ENCODE assay signal across 14 cellular contexts in the genomic region with DNA sequence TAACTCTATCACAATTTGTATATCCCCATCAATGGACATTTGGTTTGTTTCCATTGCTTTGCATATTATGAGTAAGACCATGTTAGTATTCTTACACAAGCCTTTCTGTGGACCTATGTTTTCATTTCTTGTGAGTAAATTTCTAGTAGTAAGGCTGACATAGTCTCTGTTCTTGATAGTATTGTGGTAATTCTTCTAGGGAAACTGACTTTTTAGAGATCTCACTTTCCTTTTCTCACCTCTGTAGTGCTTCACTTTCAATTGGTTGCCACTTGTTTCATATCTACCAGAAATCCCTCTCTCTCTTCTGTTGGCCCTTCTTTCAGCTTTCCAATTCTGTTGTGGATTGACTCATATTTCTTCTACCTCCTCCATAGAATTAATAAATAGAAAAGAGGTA. TPM values are rescaled to one million over a fixed set of nuclear protein-coding genes. Genes with fewer than 3 reads are reported as not detected.
DNase-seq lines count a peak whose midpoint lies in the region; ATAC-seq and TF ChIP-seq lines count a peak whose summit lies in the region.
"Had no signal": no experiment of that assay in that cellular context is flagged by ENCODE, and none has a peak within 500 bp of the region (broad histone marks: within the 10 kb centered on the region; RNA-seq: fewer than 3 reads in every experiment).

No MANE protein-coding gene starts in this region.

- TF ChIP-seq POLR2A in body of pancreas (IDR thresholded peaks at IDR 0.05) = no peak

- H3K9me3 ChIP-seq in body of pancreas = peaks cover 0 to 6% (median 0%) of the 10 kb centered on the region in 3 donors
- H3K9me3 ChIP-seq: HAP-1 had no signal

- H3K36me3 ChIP-seq in body of pancreas (replicated peaks in 1 of 2; ENCODE audit: insufficient read depth in 1 of 2, low read depth in 2 of 2) = no peaks in the 10 kb centered on the region
- H3K36me3 ChIP-seq: HAP-1 had no signal

- no peak for TF ChIP-seq CTCF in body of pancreas (IDR thresholded peaks at IDR 0.05)
- no peak for TF ChIP-seq CTCF in GM20000 (IDR thresholded peaks at IDR 0.05; ENCODE audit: extremely low read depth, missing control alignments)

- intact Hi-C loops in body of pancreas (cut with DNase I) = no loop called here

- peaks cover 44% of the 10 kb centered on the region for H3K4me1 Mint-ChIP-seq in stimulated activated naive CD8-positive, alpha-beta T cell treated with anti-CD3 and anti-CD28 coated beads, Interleukin-15, Interleukin-2, amounts not matched to agents 100 ng/mL and 50 ng/mL, for 24 hours (ENCODE audit: low read depth)

- peaks cover 8 to 10% of the 10 kb centered on the region in 2 donors for H3K9me3 Mint-ChIP-seq in activated naive CD4-positive, alpha-beta T cell treated with anti-CD3 and anti-CD28 coated beads, Interleukin-2, amount 50 U/mL, for 72 hours
- H3K9me3 Mint-ChIP-seq in stimulated activated naive CD8-positive, alpha-beta T cell treated with anti-CD3 and anti-CD28 coated beads, Interleukin-15, Interleukin-2, amounts not matched to agents 100 ng/mL and 50 ng/mL, for 24 hours = peaks cover 8% of the 10 kb centered on the region

- peak overlapping the region; percentile 65 for H3K4me3 Mint-ChIP-seq in stimulated activated naive CD8-positive, alpha-beta T cell treated with anti-CD3 and anti-CD28 coated beads, Interleukin-15, Interleukin-2, amounts not matched to agents 100 ng/mL and 50 ng/mL, for 24 hours

- peaks cover 17 to 23% of the 10 kb centered on the region in 2 donors for H3K36me3 Mint-ChIP-seq in activated naive CD4-positive, alpha-beta T cell treated with anti-CD3 and anti-CD28 coated beads, Interleukin-2, amount 50 U/mL, for 72 hours
- H3K36me3 Mint-ChIP-seq in stimulated activated naive CD8-positive, alpha-beta T cell treated with anti-CD3 and anti-CD28 coated beads, Interleukin-15, Interleukin-2, amounts not matched to agents 100 ng/mL and 50 ng/mL, for 24 hours (ENCODE audit: low read depth) = peaks cover 14% of the 10 kb centered on the region

- DNase-seq in activated naive CD4-positive, alpha-beta T cell treated with anti-CD3 and anti-CD28 coated beads, Interleukin-2, amount 50 U/mL, for 72 hours (ENCODE audit: low spot score in 2 of 2) = no peak
- no peak for DNase-seq in activated naive CD4-positive, alpha-beta T cell (lab: John Stamatoyannopoulos, UW)
- DNase-seq in body of pancreas (no peak), GM20000 (ENCODE audit: low spot score) (no peak)
- DNase-seq: DMS53; kidney glomerular epithelial cell; MM.1S; NCI-H2227 treated with DMSO at 0.1 percent for 48 hours; stimulated activated naive CD4-positive, alpha-beta T cell treated with Interleukin-2 at 50 U/mL for 16 hours had no signal

- peak; percentile 81 to 85 for ATAC-seq in activated naive CD4-positive, alpha-beta T cell treated with anti-CD3 and anti-CD28 coated beads, Interleukin-2, amount 50 U/mL, for 72 hours
- peak; percentile 90 for ATAC-seq in GM21717 (IDR thresholded peaks at IDR 0.05; ENCODE audit: unreplicated experiment)
- ATAC-seq in HG03469 (IDR thresholded peaks at IDR 0.05; ENCODE audit: unreplicated experiment) = peak; percentile 53
- ATAC-seq in body of pancreas = no peak
- no peak for ATAC-seq in HG03196 (IDR thresholded peaks at IDR 0.05; ENCODE audit: unreplicated experiment)

- peaks cover 6% of the 10 kb centered on the region for H3K27me3 Mint-ChIP-seq in stimulated activated naive CD8-positive, alpha-beta T cell treated with anti-CD3 and anti-CD28 coated beads, Interleukin-15, Interleukin-2, amounts not matched to agents 100 ng/mL and 50 ng/mL, for 24 hours

- H3K27ac Mint-ChIP-seq in activated naive CD4-positive, alpha-beta T cell treated with anti-CD3 and anti-CD28 coated beads, Interleukin-2, amount 50 U/mL, for 72 hours = peak overlapping the region; percentile 46 to 86
- H3K27ac Mint-ChIP-seq in stimulated activated naive CD8-positive, alpha-beta T cell treated with anti-CD3 and anti-CD28 coated beads, Interleukin-15, Interleukin-2, amounts not matched to agents 100 ng/mL and 50 ng/mL, for 24 hours = peak overlapping the region; percentile 93

- no peak overlapping the region for H3K27ac ChIP-seq in body of pancreas

- H3K27me3 ChIP-seq in body of pancreas = no peaks in the 10 kb centered on the region

- no peaks in the 10 kb centered on the region for H3K4me1 ChIP-seq in body of pancreas
- H3K4me1 ChIP-seq: HAP-1 had no signal

- H3K4me3 ChIP-seq in body of pancreas = no peak overlapping the region
- H3K4me3 ChIP-seq: HAP-1 had no signal

RNA-seq across cellular contexts. Expression of a gene that starts 8.5 kb away (rescaled TPM):
- under 1 TPM; 0.31 to 0.50 TPM for total RNA-seq in activated naive CD4-positive, alpha-beta T cell treated with anti-CD3 and anti-CD28 coated beads, Interleukin-2, amount 50 U/mL, for 72 hours
- total RNA-seq in body of pancreas = 1 to 10 TPM; 2.6 to 3.1 TPM

Comparison
In these comparisons a context has a peak if more than half of its experiments do, and no peak if none do; other contexts are left out.
1. ATAC-seq: peak in activated naive CD4-positive, alpha-beta T cell treated with anti-CD3 and anti-CD28 coated beads, Interleukin-2, amount 50 U/mL, for 72 hours (2 of 2), GM21717 (single experiment) and HG03469 (single experiment); none in body of pancreas (single experiment) and HG03196 (single experiment).